In genomic region chr13:109610517-109610916, GRCh38 we compare ENCODE assay signal across 8 cellular contexts.
A peak's percentile ranks its signal among the peaks of the same experiment; 100 is the strongest.
DNase-seq lines count a peak whose midpoint lies in the region; ATAC-seq and TF ChIP-seq lines count a peak whose summit lies in the region.

No MANE protein-coding gene starts in this region.

- H3K4me1 Mint-ChIP-seq in CD8-positive, alpha-beta T cell (ENCODE audit: low read depth), result no peaks in the 10 kb centered on the region

- H3K4me3 ChIP-seq in CD8-positive, alpha-beta T cell (ENCODE audit: low read depth, low read length), result no peak overlapping the region

- CTCF ChIA-PET in CD8-positive, alpha-beta T cell (lab: Charles Lee), result interaction anchor here (0.5 to 1.9 kb wide), 7 partner anchors 9 to 192 kb away, joined by 3 to 7 read pairs (median 3); no protein-coding TSS in a partner anchor

- no peaks in the 10 kb centered on the region for H3K4me1 ChIP-seq in CD8-positive, alpha-beta T cell (ENCODE audit: insufficient read depth, low read length)

- no peaks in the 10 kb centered on the region for H3K9me3 Mint-ChIP-seq in CD8-positive, alpha-beta T cell

- no peak overlapping the region for H3K27ac ChIP-seq in CD8-positive, alpha-beta T cell (ENCODE audit: low read depth, low read length)

- no peaks in the 10 kb centered on the region for H3K36me3 ChIP-seq in CD8-positive, alpha-beta T cell (ENCODE audit: insufficient read depth, low read length)

- peak; percentile 73 for ATAC-seq in CD8-positive, alpha-beta T cell

- TF ChIP-seq CTCF in CD8-positive, alpha-beta T cell (IDR thresholded peaks at IDR 0.05), result no peak

- intact Hi-C loops in CD8-positive, alpha-beta T cell (cut with DNase I, micrococcal nuclease), result loop anchor here (1.0 kb wide), 1 partner anchor 181 kb away; no protein-coding TSS in a partner anchor

- no peak overlapping the region for H3K4me3 Mint-ChIP-seq in CD8-positive, alpha-beta T cell

- no peak overlapping the region for H3K27ac Mint-ChIP-seq in CD8-positive, alpha-beta T cell

- H3K27me3 ChIP-seq in CD8-positive, alpha-beta T cell (ENCODE audit: insufficient read depth, low read length), result no peaks in the 10 kb centered on the region

- POLR2A ChIA-PET in CD8-positive, alpha-beta T cell (lab: Charles Lee), result no interaction called here

- DNase-seq in CD8-positive, alpha-beta T cell, result peak in 6 of 7 experiments; percentile 15 to 57 (median 34)
- peak; percentile 2 for DNase-seq in HK-2 (ENCODE audit: unreplicated experiment)
- DNase-seq in activated CD4-positive, alpha-beta T cell treated with anti-CD3 and anti-CD28 coated beads, Interleukin-2, amount 50 U/mL, for 1 hour, result peak; percentile 19
- peak; percentile 31 for DNase-seq in globus pallidus (ENCODE audit: low spot score)
- DNase-seq in stimulated activated CD4-positive, alpha-beta T cell treated with anti-CD3 and anti-CD28 coated beads, Interleukin-12 subunit alpha, Interleukin-12 subunit beta, amount 100 ng/mL, for 24 hours (ENCODE audit: low read depth in 2 of 2), result peak; percentile 1 to 6
- no peak for DNase-seq in NCI-H1417 treated with DMSO at 0.1 percent for 48 hours (lab: John Stamatoyannopoulos, UW)
- DNase-seq in kidney glomerular epithelial cell (lab: John Stamatoyannopoulos, UW), result no peak
- no peak for DNase-seq in midbrain (lab: John Stamatoyannopoulos, UW)

- H3K27me3 Mint-ChIP-seq in CD8-positive, alpha-beta T cell (ENCODE audit: low read depth), result no peaks in the 10 kb centered on the region

- H3K9me3 ChIP-seq in CD8-positive, alpha-beta T cell (ENCODE audit: low read length), result no peaks in the 10 kb centered on the region

- no peaks in the 10 kb centered on the region for H3K36me3 Mint-ChIP-seq in CD8-positive, alpha-beta T cell

Comparison
In these comparisons a context has a peak if more than half of its experiments do, and no peak if none do; other contexts are left out.
1. DNase-seq: peak in CD8-positive, alpha-beta T cell (6 of 7), HK-2 (single experiment), activated CD4-positive, alpha-beta T cell treated with anti-CD3 and anti-CD28 coated beads, Interleukin-2, amount 50 U/mL, for 1 hour (single experiment), globus pallidus (single experiment) and stimulated activated CD4-positive, alpha-beta T cell treated with anti-CD3 and anti-CD28 coated beads, Interleukin-12 subunit alpha, Interleukin-12 subunit beta, amount 100 ng/mL, for 24 hours (2 of 2); none in NCI-H1417 treated with DMSO at 0.1 percent for 48 hours (single experiment), kidney glomerular epithelial cell (single experiment) and midbrain (single experiment).